ENCODE assay signal across 1 cellular context in the genomic region with DNA sequence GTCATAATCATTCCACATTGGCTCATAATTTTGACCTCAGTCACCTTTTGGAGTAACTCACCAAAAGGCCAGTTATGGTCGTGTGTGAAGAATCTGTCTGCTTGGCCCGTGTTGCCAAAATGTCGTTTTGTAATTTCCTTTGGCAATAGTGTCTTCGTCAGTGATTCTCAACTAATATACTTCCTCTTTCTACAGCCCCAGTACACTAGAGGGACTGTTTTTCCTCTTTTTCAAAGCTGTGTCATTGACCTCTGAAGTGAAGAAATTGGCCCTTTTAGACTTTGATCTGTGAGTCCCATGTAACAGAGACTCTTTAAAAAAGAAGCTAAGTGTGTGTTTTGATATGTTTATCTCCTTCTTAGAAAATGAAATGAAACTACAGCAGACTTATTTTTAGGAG.
TF ChIP-seq lines count a peak whose summit lies in the region.

No MANE protein-coding gene starts in this region.

TF ChIP-seq in K562, 482 proteins besides CTCF, POLR2A, EP300 and RAD21 (continued from another document and continues in another):
- TF ChIP-seq ZNF445 (CRISPR knock-in tag; IDR thresholded peaks at IDR 0.05; ENCODE audit: low read depth) (no peak), ZBED1 (IDR thresholded peaks at IDR 0.05) (no peak), CBFA2T2 (conservative IDR thresholded peaks at IDR 0.05) (no peak), NFIX (CRISPR knock-in tag; IDR thresholded peaks at IDR 0.05; ENCODE audit: low read depth) (no peak), HNRNPH1 (optimal IDR thresholded peaks at IDR 0.05; ENCODE audit: low read depth, low read length) (no peak), ZNF217 (CRISPR knock-in tag; IDR thresholded peaks at IDR 0.05) (no peak), ATF7 (IDR thresholded peaks at IDR 0.05) (0 out of 2 replicates have a peak, but pooled peaks have one; percentile 13), BCL6 (CRISPR knock-in tag; IDR thresholded peaks at IDR 0.05) (no peak), GATAD2B (IDR thresholded peaks at IDR 0.05; ENCODE audit: borderline replicate concordance) (no peak), CSDE1 (IDR thresholded peaks at IDR 0.05) (no peak), EZH2 (IDR thresholded peaks at IDR 0.05; ENCODE audit: borderline replicate concordance, low read depth, low read length) (no peak), RUNX1 (IDR thresholded peaks at IDR 0.05; ENCODE audit: low read depth) (no peak), TCF7L2 (IDR thresholded peaks at IDR 0.05; ENCODE audit: low read depth, low read length) (no peak), SRF (CRISPR knock-in tag; IDR thresholded peaks at IDR 0.05) (no peak), GABPA (tag; conservative IDR thresholded peaks at IDR 0.05; ENCODE audit: low read depth) (no peak), ZNF444 (CRISPR knock-in tag; IDR thresholded peaks at IDR 0.05) (no peak), KLF10 (CRISPR knock-in tag; IDR thresholded peaks at IDR 0.05) (no peak), U2AF1 (optimal IDR thresholded peaks at IDR 0.05; ENCODE audit: low read depth, low read length) (no peak), BDP1 (IDR thresholded peaks at IDR 0.05; ENCODE audit: insufficient read depth, insufficient read length) (no peak), PCBP2 (IDR thresholded peaks at IDR 0.05; ENCODE audit: low read depth, low read length, poor library complexity, severe bottlenecking) (no peak), CBX2 (IDR thresholded peaks at IDR 0.05; ENCODE audit: insufficient read depth, low read length, poor library complexity, severe bottlenecking) (no peak), ZNF785 (CRISPR knock-in tag; IDR thresholded peaks at IDR 0.05) (no peak), MEIS2 (IDR thresholded peaks at IDR 0.05; ENCODE audit: partially characterized antibody) (peak; percentile 3), MCM3 (IDR thresholded peaks at IDR 0.05) (no peak), SIN3B (IDR thresholded peaks at IDR 0.05; ENCODE audit: low read depth) (no peak), ADNP (tag; IDR thresholded peaks at IDR 0.05) (no peak), FOXJ2 (tag; IDR thresholded peaks at IDR 0.05) (no peak), FOXA1 (IDR thresholded peaks at IDR 0.05; ENCODE audit: borderline replicate concordance) (no peak), ESRRA (IDR thresholded peaks at IDR 0.05; ENCODE audit: borderline replicate concordance, low read depth) (0 out of 2 replicates have a peak, but pooled peaks have one; percentile 10), SMARCC2 (IDR thresholded peaks at IDR 0.05; ENCODE audit: low read depth) (no peak), ETV6 (IDR thresholded peaks at IDR 0.05; ENCODE audit: borderline replicate concordance in 1 of 2, low read depth in 2 of 2, low read length in 1 of 2) (no peak), ETV6 (CRISPR knock-in tag; IDR thresholded peaks at IDR 0.05; ENCODE audit: borderline replicate concordance) (no peak), ZNF586 (CRISPR knock-in tag; conservative IDR thresholded peaks at IDR 0.05) (no peak), CEBPG (CRISPR knock-in tag; IDR thresholded peaks at IDR 0.05) (no peak; the same call in 1 of the 2 replicates), CEBPG (tag; conservative IDR thresholded peaks at IDR 0.05 in 1 of 2, IDR thresholded peaks at IDR 0.05 in 1 of 2) (peak in 1 of 2 experiments; percentile 65; a peak in 1 of 4 replicates), STAG1 (CRISPR knock-in tag; IDR thresholded peaks at IDR 0.05; ENCODE audit: borderline replicate concordance) (no peak), TCFL5 (CRISPR knock-in tag; conservative IDR thresholded peaks at IDR 0.05) (no peak), DNMT1 (IDR thresholded peaks at IDR 0.05) (peak; percentile 65; the same call in 1 of the 2 replicates), MBD2 (IDR thresholded peaks at IDR 0.05; ENCODE audit: borderline replicate concordance, low read depth) (no peak), NEUROD1 (IDR thresholded peaks at IDR 0.05; ENCODE audit: borderline replicate concordance, low read depth, low read length, partially characterized antibody) (no peak)
- TF ChIP-seq, protein P1, sequence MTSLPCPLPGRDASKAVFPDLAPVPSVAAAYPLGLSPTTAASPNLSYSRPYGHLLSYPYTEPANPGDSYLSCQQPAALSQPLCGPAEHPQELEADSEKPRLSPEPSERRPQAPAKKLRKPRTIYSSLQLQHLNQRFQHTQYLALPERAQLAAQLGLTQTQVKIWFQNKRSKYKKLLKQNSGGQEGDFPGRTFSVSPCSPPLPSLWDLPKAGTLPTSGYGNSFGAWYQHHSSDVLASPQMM (CRISPR knock-in tag; IDR thresholded peaks at IDR 0.05): no peak
- TF ChIP-seq, protein P2, sequence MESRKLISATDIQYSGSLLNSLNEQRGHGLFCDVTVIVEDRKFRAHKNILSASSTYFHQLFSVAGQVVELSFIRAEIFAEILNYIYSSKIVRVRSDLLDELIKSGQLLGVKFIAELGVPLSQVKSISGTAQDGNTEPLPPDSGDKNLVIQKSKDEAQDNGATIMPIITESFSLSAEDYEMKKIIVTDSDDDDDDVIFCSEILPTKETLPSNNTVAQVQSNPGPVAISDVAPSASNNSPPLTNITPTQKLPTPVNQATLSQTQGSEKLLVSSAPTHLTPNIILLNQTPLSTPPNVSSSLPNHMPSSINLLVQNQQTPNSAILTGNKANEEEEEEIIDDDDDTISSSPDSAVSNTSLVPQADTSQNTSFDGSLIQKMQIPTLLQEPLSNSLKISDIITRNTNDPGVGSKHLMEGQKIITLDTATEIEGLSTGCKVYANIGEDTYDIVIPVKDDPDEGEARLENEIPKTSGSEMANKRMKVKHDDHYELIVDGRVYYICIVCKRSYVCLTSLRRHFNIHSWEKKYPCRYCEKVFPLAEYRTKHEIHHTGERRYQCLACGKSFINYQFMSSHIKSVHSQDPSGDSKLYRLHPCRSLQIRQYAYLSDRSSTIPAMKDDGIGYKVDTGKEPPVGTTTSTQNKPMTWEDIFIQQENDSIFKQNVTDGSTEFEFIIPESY (CRISPR knock-in tag; IDR thresholded peaks at IDR 0.05): no peak
- TF ChIP-seq, protein P3, sequence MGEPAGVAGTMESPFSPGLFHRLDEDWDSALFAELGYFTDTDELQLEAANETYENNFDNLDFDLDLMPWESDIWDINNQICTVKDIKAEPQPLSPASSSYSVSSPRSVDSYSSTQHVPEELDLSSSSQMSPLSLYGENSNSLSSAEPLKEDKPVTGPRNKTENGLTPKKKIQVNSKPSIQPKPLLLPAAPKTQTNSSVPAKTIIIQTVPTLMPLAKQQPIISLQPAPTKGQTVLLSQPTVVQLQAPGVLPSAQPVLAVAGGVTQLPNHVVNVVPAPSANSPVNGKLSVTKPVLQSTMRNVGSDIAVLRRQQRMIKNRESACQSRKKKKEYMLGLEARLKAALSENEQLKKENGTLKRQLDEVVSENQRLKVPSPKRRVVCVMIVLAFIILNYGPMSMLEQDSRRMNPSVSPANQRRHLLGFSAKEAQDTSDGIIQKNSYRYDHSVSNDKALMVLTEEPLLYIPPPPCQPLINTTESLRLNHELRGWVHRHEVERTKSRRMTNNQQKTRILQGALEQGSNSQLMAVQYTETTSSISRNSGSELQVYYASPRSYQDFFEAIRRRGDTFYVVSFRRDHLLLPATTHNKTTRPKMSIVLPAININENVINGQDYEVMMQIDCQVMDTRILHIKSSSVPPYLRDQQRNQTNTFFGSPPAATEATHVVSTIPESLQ (CRISPR knock-in tag; IDR thresholded peaks at IDR 0.05): no peak
- TF ChIP-seq, protein P4, sequence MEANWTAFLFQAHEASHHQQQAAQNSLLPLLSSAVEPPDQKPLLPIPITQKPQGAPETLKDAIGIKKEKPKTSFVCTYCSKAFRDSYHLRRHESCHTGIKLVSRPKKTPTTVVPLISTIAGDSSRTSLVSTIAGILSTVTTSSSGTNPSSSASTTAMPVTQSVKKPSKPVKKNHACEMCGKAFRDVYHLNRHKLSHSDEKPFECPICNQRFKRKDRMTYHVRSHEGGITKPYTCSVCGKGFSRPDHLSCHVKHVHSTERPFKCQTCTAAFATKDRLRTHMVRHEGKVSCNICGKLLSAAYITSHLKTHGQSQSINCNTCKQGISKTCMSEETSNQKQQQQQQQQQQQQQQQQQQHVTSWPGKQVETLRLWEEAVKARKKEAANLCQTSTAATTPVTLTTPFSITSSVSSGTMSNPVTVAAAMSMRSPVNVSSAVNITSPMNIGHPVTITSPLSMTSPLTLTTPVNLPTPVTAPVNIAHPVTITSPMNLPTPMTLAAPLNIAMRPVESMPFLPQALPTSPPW (CRISPR knock-in tag; IDR thresholded peaks at IDR 0.05): no peak; the same call in 1 of the 2 replicates
- TF ChIP-seq, protein P5, sequence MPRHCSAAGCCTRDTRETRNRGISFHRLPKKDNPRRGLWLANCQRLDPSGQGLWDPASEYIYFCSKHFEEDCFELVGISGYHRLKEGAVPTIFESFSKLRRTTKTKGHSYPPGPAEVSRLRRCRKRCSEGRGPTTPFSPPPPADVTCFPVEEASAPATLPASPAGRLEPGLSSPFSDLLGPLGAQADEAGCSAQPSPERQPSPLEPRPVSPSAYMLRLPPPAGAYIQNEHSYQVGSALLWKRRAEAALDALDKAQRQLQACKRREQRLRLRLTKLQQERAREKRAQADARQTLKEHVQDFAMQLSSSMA (CRISPR knock-in tag; IDR thresholded peaks at IDR 0.05): no peak
- TF ChIP-seq, protein P6, sequence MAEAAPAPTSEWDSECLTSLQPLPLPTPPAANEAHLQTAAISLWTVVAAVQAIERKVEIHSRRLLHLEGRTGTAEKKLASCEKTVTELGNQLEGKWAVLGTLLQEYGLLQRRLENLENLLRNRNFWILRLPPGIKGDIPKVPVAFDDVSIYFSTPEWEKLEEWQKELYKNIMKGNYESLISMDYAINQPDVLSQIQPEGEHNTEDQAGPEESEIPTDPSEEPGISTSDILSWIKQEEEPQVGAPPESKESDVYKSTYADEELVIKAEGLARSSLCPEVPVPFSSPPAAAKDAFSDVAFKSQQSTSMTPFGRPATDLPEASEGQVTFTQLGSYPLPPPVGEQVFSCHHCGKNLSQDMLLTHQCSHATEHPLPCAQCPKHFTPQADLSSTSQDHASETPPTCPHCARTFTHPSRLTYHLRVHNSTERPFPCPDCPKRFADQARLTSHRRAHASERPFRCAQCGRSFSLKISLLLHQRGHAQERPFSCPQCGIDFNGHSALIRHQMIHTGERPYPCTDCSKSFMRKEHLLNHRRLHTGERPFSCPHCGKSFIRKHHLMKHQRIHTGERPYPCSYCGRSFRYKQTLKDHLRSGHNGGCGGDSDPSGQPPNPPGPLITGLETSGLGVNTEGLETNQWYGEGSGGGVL (CRISPR knock-in tag; IDR thresholded peaks at IDR 0.05): no peak
- TF ChIP-seq, protein P7, sequence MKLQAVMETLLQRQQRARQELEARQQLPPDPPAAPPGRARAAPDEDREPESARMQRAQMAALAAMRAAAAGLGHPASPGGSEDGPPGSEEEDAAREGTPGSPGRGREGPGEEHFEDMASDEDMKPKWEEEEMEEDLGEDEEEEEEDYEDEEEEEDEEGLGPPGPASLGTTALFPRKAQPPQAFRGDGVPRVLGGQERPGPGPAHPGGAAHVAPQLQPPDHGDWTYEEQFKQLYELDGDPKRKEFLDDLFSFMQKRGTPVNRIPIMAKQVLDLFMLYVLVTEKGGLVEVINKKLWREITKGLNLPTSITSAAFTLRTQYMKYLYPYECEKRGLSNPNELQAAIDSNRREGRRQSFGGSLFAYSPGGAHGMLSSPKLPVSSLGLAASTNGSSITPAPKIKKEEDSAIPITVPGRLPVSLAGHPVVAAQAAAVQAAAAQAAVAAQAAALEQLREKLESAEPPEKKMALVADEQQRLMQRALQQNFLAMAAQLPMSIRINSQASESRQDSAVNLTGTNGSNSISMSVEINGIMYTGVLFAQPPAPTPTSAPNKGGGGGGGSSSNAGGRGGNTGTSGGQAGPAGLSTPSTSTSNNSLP (IDR thresholded peaks at IDR 0.05; ENCODE audit: borderline replicate concordance, low read depth, low read length): no peak
- TF ChIP-seq, protein P8, sequence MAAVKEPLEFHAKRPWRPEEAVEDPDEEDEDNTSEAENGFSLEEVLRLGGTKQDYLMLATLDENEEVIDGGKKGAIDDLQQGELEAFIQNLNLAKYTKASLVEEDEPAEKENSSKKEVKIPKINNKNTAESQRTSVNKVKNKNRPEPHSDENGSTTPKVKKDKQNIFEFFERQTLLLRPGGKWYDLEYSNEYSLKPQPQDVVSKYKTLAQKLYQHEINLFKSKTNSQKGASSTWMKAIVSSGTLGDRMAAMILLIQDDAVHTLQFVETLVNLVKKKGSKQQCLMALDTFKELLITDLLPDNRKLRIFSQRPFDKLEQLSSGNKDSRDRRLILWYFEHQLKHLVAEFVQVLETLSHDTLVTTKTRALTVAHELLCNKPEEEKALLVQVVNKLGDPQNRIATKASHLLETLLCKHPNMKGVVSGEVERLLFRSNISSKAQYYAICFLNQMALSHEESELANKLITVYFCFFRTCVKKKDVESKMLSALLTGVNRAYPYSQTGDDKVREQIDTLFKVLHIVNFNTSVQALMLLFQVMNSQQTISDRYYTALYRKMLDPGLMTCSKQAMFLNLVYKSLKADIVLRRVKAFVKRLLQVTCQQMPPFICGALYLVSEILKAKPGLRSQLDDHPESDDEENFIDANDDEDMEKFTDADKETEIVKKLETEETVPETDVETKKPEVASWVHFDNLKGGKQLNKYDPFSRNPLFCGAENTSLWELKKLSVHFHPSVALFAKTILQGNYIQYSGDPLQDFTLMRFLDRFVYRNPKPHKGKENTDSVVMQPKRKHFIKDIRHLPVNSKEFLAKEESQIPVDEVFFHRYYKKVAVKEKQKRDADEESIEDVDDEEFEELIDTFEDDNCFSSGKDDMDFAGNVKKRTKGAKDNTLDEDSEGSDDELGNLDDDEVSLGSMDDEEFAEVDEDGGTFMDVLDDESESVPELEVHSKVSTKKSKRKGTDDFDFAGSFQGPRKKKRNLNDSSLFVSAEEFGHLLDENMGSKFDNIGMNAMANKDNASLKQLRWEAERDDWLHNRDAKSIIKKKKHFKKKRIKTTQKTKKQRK (IDR thresholded peaks at IDR 0.05; ENCODE audit: borderline replicate concordance, low read depth, low read length): no peak
- TF ChIP-seq, protein P9, sequence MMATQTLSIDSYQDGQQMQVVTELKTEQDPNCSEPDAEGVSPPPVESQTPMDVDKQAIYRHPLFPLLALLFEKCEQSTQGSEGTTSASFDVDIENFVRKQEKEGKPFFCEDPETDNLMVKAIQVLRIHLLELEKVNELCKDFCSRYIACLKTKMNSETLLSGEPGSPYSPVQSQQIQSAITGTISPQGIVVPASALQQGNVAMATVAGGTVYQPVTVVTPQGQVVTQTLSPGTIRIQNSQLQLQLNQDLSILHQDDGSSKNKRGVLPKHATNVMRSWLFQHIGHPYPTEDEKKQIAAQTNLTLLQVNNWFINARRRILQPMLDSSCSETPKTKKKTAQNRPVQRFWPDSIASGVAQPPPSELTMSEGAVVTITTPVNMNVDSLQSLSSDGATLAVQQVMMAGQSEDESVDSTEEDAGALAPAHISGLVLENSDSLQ (IDR thresholded peaks at IDR 0.05): no peak
